ENCODE assay signal across 10 cellular contexts in the genomic region with DNA sequence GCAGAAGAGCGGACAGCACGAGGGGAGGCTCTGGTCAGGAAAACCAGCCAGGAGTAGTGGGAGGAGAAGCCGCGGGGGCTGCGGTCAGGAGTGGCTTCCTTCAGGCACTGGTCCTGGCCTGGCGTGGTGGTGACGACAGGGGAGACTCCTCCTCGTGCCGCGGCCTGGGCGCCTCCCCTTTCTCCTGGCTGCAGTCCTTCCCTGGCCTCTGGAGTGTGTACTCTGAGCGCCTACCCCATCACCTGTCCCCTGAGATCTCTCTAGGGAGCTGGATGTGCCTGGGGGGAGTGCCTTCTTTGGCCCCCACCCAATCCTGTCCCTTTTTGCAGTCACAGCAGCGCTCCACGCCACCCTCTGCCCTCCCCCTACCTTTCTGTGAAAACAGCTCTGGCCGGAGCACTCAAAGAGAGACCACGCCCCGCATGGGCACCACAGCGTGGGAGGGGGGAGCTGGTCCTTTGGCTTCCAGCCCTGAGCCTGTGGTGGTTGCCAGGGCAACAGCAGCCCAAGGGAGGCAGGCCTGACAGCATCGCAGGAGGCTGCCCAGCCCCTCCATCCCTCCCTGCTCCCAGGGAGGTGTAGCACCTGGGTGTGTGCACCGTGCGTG.
DNase-seq lines count a peak whose midpoint lies in the region; ATAC-seq and TF ChIP-seq lines count a peak whose summit lies in the region.
"Had no signal": no experiment of that assay in that cellular context is flagged by ENCODE, and none has a peak within 500 bp of the region (broad histone marks: within the 10 kb centered on the region; RNA-seq: fewer than 3 reads in every experiment).

No MANE protein-coding gene starts in this region.

- H3K36me3 ChIP-seq in esophagus squamous epithelium: no peaks in the 10 kb centered on the region
- H3K36me3 ChIP-seq in psoas muscle (ENCODE audit: insufficient read depth in 1 of 2, low read depth in 1 of 2): no peaks in the 10 kb centered on the region

- peaks cover 0 to 8% (median 0%) of the 10 kb centered on the region in 3 donors for H3K9me3 ChIP-seq in esophagus squamous epithelium
- no peaks in the 10 kb centered on the region for H3K9me3 ChIP-seq in psoas muscle

- peak; percentile 46 for DNase-seq in HT1080 (ENCODE audit: low read depth)
- DNase-seq in NCI-H748 treated with DMSO at 0.1 percent for 48 hours (lab: John Stamatoyannopoulos, UW): peak; percentile 92
- no peak for DNase-seq in esophagus squamous epithelium (lab: John Stamatoyannopoulos, UW)
- peak; percentile 46 to 74 for DNase-seq in psoas muscle
- no peak for DNase-seq in T-helper 2 cell
- DNase-seq in activated CD4-positive, alpha-beta T cell treated with anti-CD3 and anti-CD28 coated beads for 4 hours: no peak

- 26 to 49% methylated on average over 10 to 13 of the region's 21 CpGs for WGBS in esophagus squamous epithelium, 2 donors
- WGBS in psoas muscle, 3 donors: 17 to 39% (median 19%) methylated on average over 18 to 21 of the region's 21 CpGs

- intact Hi-C loops in esophagus squamous epithelium (cut with DNase I): no loop called here
- intact Hi-C loops in psoas muscle (cut with DNase I): no loop called here

- H3K27ac ChIP-seq in esophagus squamous epithelium (peak overlapping the region in 3 of 4 donors; percentile 56 to 69 (median 68)), psoas muscle (no peak overlapping the region)
- H3K27ac ChIP-seq: KMS-11, skin epidermis had no signal

- no peak for TF ChIP-seq POLR2A in esophagus squamous epithelium (IDR thresholded peaks at IDR 0.05)

- H3K4me3 ChIP-seq in esophagus squamous epithelium (no peak overlapping the region), psoas muscle (peak overlapping the region; percentile 11)
- H3K4me3 ChIP-seq: skin epidermis had no signal

- TF ChIP-seq CTCF in esophagus squamous epithelium (IDR thresholded peaks at IDR 0.05) (no peak), psoas muscle (IDR thresholded peaks at IDR 0.05) (no peak)

- H3K4me1 ChIP-seq in esophagus squamous epithelium (peaks cover 35 to 68% (median 41%) of the 10 kb centered on the region in 3 donors), psoas muscle (peaks cover 21% of the 10 kb centered on the region)

- ATAC-seq in psoas muscle: peak; percentile 65 to 83 (median 82)
- ATAC-seq in HG03196 (IDR thresholded peaks at IDR 0.05; ENCODE audit: unreplicated experiment): no peak
- ATAC-seq in HG03469 (IDR thresholded peaks at IDR 0.05; ENCODE audit: unreplicated experiment): no peak

- H3K27me3 ChIP-seq in esophagus squamous epithelium (no peaks in the 10 kb centered on the region), psoas muscle (ENCODE audit: insufficient read depth in 3 of 3, low read length in 2 of 3) (no peaks in the 10 kb centered on the region)

Comparison
In these comparisons a context has a peak if more than half of its experiments do, and no peak if none do; other contexts are left out.
1. DNase-seq: peak in HT1080 (single experiment), NCI-H748 treated with DMSO at 0.1 percent for 48 hours (single experiment) and psoas muscle (2 of 2); none in esophagus squamous epithelium (single experiment), T-helper 2 cell (0 of 5) and activated CD4-positive, alpha-beta T cell treated with anti-CD3 and anti-CD28 coated beads for 4 hours (0 of 2).
2. ATAC-seq: peak in psoas muscle (4 of 4); none in HG03196 (single experiment) and HG03469 (single experiment).